24 cellular contexts compared by ENCODE assay signal in genomic region chr2:98846041-98846440, GRCh38.
"Had no signal": no experiment of that assay in that cellular context is flagged by ENCODE, and none has a peak within 500 bp of the region (broad histone marks: within the 10 kb centered on the region; RNA-seq: fewer than 3 reads in every experiment).

No MANE protein-coding gene starts in this region.

- H3K27me3 ChIP-seq: ascending aorta, upper lobe of right lung had no signal

- ATAC-seq: activated naive CD4-positive, alpha-beta T cell treated with anti-CD3 and anti-CD28 coated beads, Interleukin-2, amount 50 U/mL, for 72 hours; activated T-helper 17 cell treated with anti-CD3 and anti-CD28 coated beads, Interleukin-2, amount 50 U/mL, for 72 hours; gastroesophageal sphincter; naive thymus-derived CD4-positive, alpha-beta T cell; T-cell; upper lobe of right lung; WTC11 had no signal

- H3K4me1 ChIP-seq: adrenal gland, ascending aorta, gastroesophageal sphincter, spleen, upper lobe of right lung had no signal

- H3K4me3 ChIP-seq: adrenal gland, ascending aorta, coronary artery, gastroesophageal sphincter, spleen, upper lobe of right lung had no signal

- H3K27ac ChIP-seq: adrenal gland, ascending aorta, coronary artery, gastroesophageal sphincter, spleen, upper lobe of right lung had no signal

- H3K36me3 ChIP-seq: adrenal gland, ascending aorta, gastroesophageal sphincter, spleen, upper lobe of right lung had no signal

- H3K9me3 ChIP-seq: adrenal gland, ascending aorta, gastroesophageal sphincter, spleen, upper lobe of right lung had no signal

- DNase-seq: activated CD8-positive, alpha-beta memory T cell treated with anti-CD3 and anti-CD28 coated beads for 24 hours; activated CD8-positive, alpha-beta memory T cell treated with anti-CD3 and anti-CD28 coated beads, Interleukin-2, amount 50 U/mL, for 4 hours; activated T-cell treated with anti-CD3 and anti-CD28 coated beads, Interleukin-2, amount 50 U/mL, for 24 hours; adrenal gland; effector CD4-positive, alpha-beta T cell; erythroblast; head of caudate nucleus; hypothalamus; islet precursor cell; naive thymus-derived CD4-positive, alpha-beta T cell; occipital lobe; posterior cingulate gyrus; retina; spleen; stimulated activated CD4-positive, alpha-beta T cell treated with anti-CD3 and anti-CD28 coated beads, Interleukin-4, amount 100 ng/mL, for 24 hours; stimulated activated naive CD4-positive, alpha-beta T cell treated with Interleukin-2 at 50 U/mL for 16 hours; T-cell; upper lobe of right lung had no signal
